In genomic region chr2:231661422-231662027, GRCh38 we compare ENCODE assay signal across 8 cellular contexts. TPM values are rescaled to one million over a fixed set of nuclear protein-coding genes. Genes with fewer than 3 reads are reported as not detected.
DNase-seq lines count a peak whose midpoint lies in the region; ATAC-seq and TF ChIP-seq lines count a peak whose summit lies in the region.

No MANE protein-coding gene starts in this region.

- no peak for TF ChIP-seq POLR2A in spleen (IDR thresholded peaks at IDR 0.05)

- no peak for ATAC-seq in activated CD8-positive, alpha-beta T cell treated with anti-CD3 and anti-CD28 coated beads, Interleukin-2, amount 10 ng/mL, durations not matched to agents 7 days and 5 days
- no peak for ATAC-seq in GM21360 (IDR thresholded peaks at IDR 0.05; ENCODE audit: unreplicated experiment)

- peak overlapping the region; percentile 94 for H3K27ac Mint-ChIP-seq in activated CD8-positive, alpha-beta T cell treated with anti-CD3 and anti-CD28 coated beads, Interleukin-2, amount 10 ng/mL, durations not matched to agents 7 days and 5 days

- H3K36me3 ChIP-seq in HEK293 (ENCODE audit: control insufficient read depth in 2 of 2, insufficient read depth in 1 of 2, low read length in 2 of 2) = no peaks in the 10 kb centered on the region
- no peaks in the 10 kb centered on the region for H3K36me3 ChIP-seq in hepatocyte (replicated peaks; ENCODE audit: insufficient read depth, low read depth)
- no peaks in the 10 kb centered on the region for H3K36me3 ChIP-seq in spleen

- H3K4me1 ChIP-seq in HEK293 (ENCODE audit: control insufficient read depth, insufficient read depth, low read length) (no peaks in the 10 kb centered on the region), hepatocyte (ENCODE audit: insufficient read depth) (peaks cover 23% of the 10 kb centered on the region), spleen (peaks cover 10 to 50% (median 30%) of the 10 kb centered on the region in 6 donors)

- TF ChIP-seq CTCF in HEK293 (tag by site-specific recombination; IDR thresholded peaks at IDR 0.05) (no peak), hepatocyte (IDR thresholded peaks at IDR 0.05; ENCODE audit: poor library complexity) (no peak), spleen (IDR thresholded peaks at IDR 0.05 in 8 of 11, conservative IDR thresholded peaks at IDR 0.05 in 3 of 11) (no peak)

- H3K27me3 ChIP-seq in hepatocyte (no peaks in the 10 kb centered on the region), spleen (replicated peaks in 1 of 7) (no peaks in the 10 kb centered on the region)

- no peaks in the 10 kb centered on the region for H3K9me2 ChIP-seq in hepatocyte (replicated peaks; ENCODE audit: insufficient read depth)

- H3K4me3 ChIP-seq in HEK293 (ENCODE audit: low read depth, low read length) (no peak overlapping the region), hepatocyte (no peak overlapping the region), spleen (peak overlapping the region; percentile 21 to 68 (median 45))

- H3K27ac ChIP-seq in HEK293 (ENCODE audit: extremely low read depth, low read depth, low read length) = peak overlapping the region; percentile 13; the same call in 1 of the 2 replicates
- H3K27ac ChIP-seq in hepatocyte = peak overlapping the region; percentile 85
- peak overlapping the region; percentile 93 to 99 (median 96) for H3K27ac ChIP-seq in spleen

- H2AFZ ChIP-seq in hepatocyte = peak overlapping the region; percentile 88

- peak overlapping the region; percentile 71 for H3K4me3 Mint-ChIP-seq in activated CD8-positive, alpha-beta T cell treated with anti-CD3 and anti-CD28 coated beads, Interleukin-2, amount 10 ng/mL, durations not matched to agents 7 days and 5 days

- peak overlapping the region; percentile 77 for H3K4me2 ChIP-seq in hepatocyte

- H3K9me3 ChIP-seq in HEK293 (ENCODE audit: control insufficient read depth, insufficient read depth, low read depth, low read length) (no peaks in the 10 kb centered on the region), hepatocyte (ENCODE audit: low read depth) (no peaks in the 10 kb centered on the region), spleen (peaks cover 0 to 5% (median 0%) of the 10 kb centered on the region in 8 donors)

- 67% methylated on average over 28 of the region's 28 CpGs for WGBS in hepatocyte (ENCODE audit: low lambda C conversion rate, missing lambda C conversion rate)
- WGBS in spleen, 5 donors = 59 to 70% (median 66%) methylated on average over 28 of the region's 28 CpGs

- H3K4me1 Mint-ChIP-seq in activated CD8-positive, alpha-beta T cell treated with anti-CD3 and anti-CD28 coated beads, Interleukin-2, amount 10 ng/mL, durations not matched to agents 7 days and 5 days (ENCODE audit: low read depth) = peaks cover 34% of the 10 kb centered on the region

- H3K79me2 ChIP-seq in hepatocyte = no peaks in the 10 kb centered on the region

- POLR2A ChIA-PET in HEK293 (lab: Yijun Ruan, JAX) = no interaction called here
- POLR2A ChIA-PET in activated CD8-positive, alpha-beta T cell treated with anti-CD3 and anti-CD28 coated beads, Interleukin-2, amount 10 ng/mL, durations not matched to agents 7 days and 5 days (lab: Charles Lee) = interaction anchor here (0.5 to 3.9 kb wide), 6 partner anchors 13 to 48 kb away, joined by 3 to 27 read pairs (median 6); partner anchors contain the start of gene PTMA

- H3K9me3 Mint-ChIP-seq in activated CD8-positive, alpha-beta T cell treated with anti-CD3 and anti-CD28 coated beads, Interleukin-2, amount 10 ng/mL, durations not matched to agents 7 days and 5 days (ENCODE audit: insufficient read depth) = peaks cover 7% of the 10 kb centered on the region

- intact Hi-C loops in spleen (cut with DNase I; ENCODE audit: low total_unique reads) = loop anchor here (10.0 kb wide), 1 partner anchor 53 kb away; no protein-coding TSS in a partner anchor

- H3K36me3 Mint-ChIP-seq in activated CD8-positive, alpha-beta T cell treated with anti-CD3 and anti-CD28 coated beads, Interleukin-2, amount 10 ng/mL, durations not matched to agents 7 days and 5 days (ENCODE audit: low read depth) = peaks cover 11% of the 10 kb centered on the region

- no peak for DNase-seq in activated CD8-positive, alpha-beta T cell treated with anti-CD3 and anti-CD28 coated beads, Interleukin-2, amount 10 ng/mL, durations not matched to agents 7 days and 5 days
- no peak for DNase-seq in hepatocyte (ENCODE audit: low spot score)
- no peak for DNase-seq in spleen
- no peak for DNase-seq in NCI-H446 treated with DMSO at 0.1 percent for 48 hours (lab: John Stamatoyannopoulos, UW)
- DNase-seq in DMS153 (lab: John Stamatoyannopoulos, UW) = no peak
- DNase-seq in anterior cingulate cortex (lab: John Stamatoyannopoulos, UW) = no peak

- no peaks in the 10 kb centered on the region for H3K27me3 Mint-ChIP-seq in activated CD8-positive, alpha-beta T cell treated with anti-CD3 and anti-CD28 coated beads, Interleukin-2, amount 10 ng/mL, durations not matched to agents 7 days and 5 days (ENCODE audit: low read depth)

- H4K20me1 ChIP-seq in hepatocyte (ENCODE audit: insufficient read depth, poor library complexity, severe bottlenecking) = no peaks in the 10 kb centered on the region

- CTCF ChIA-PET in HEK293 (lab: Yijun Ruan, JAX) = interaction anchor here (1.2 to 1.7 kb wide), 2 partner anchors 11 to 13 kb away, joined by 5 to 6 read pairs; no protein-coding TSS in a partner anchor
- CTCF ChIA-PET in activated CD8-positive, alpha-beta T cell treated with anti-CD3 and anti-CD28 coated beads, Interleukin-2, amount 10 ng/mL, durations not matched to agents 7 days and 5 days (lab: Charles Lee) = interaction anchor here (0.8 to 5.2 kb wide), 5 partner anchors 11 to 52 kb away, joined by 4 to 65 read pairs (median 11); no protein-coding TSS in a partner anchor

TF ChIP-seq in HEK293, 187 proteins besides CTCF, POLR2A, EP300 and RAD21:
- no peak for TF ChIP-seq MZF1 (tag by site-specific recombination; IDR thresholded peaks at IDR 0.05; ENCODE audit: borderline replicate concordance)
- no peak for TF ChIP-seq KLF9 (tag by site-specific recombination; IDR thresholded peaks at IDR 0.05; ENCODE audit: low read depth)
- TF ChIP-seq ZNF555 (tag by site-specific recombination; conservative IDR thresholded peaks at IDR 0.05) = no peak
- no peak for TF ChIP-seq ZNF560 (tag by site-specific recombination; IDR thresholded peaks at IDR 0.05; ENCODE audit: borderline replicate concordance)
- TF ChIP-seq ATF2 (tag by site-specific recombination; IDR thresholded peaks at IDR 0.05; ENCODE audit: low read depth) = no peak

RNA-seq across cellular contexts. Expression of gene PTMA, which starts 46.8 kb away (rescaled TPM):
- total RNA-seq in activated CD8-positive, alpha-beta T cell treated with anti-CD3 and anti-CD28 coated beads, Interleukin-2, amount 10 ng/mL, durations not matched to agents 7 days and 5 days = 1,000 to 10,000 TPM; 1,769 to 1,842 TPM
- total RNA-seq in hepatocyte (615 and 727 TPM in 2 replicates), spleen (100 to 1,000 TPM; 509 to 901 (median 767) TPM)
- polyA plus RNA-seq in hepatocyte (597 and 705 TPM in 2 replicates), spleen (1,000 to 10,000 TPM; 1,653 to 2,114 (median 1,725) TPM)

Comparison
In these comparisons a context has a peak if more than half of its experiments do, and no peak if none do; other contexts are left out.
1. H3K27ac ChIP-seq: peak in every context shown above with its lines; median percentile 96 in spleen; 85 in hepatocyte; 13 in HEK293.
2. H3K4me3 ChIP-seq: peak in spleen (8 of 8); none in HEK293 (single experiment) and hepatocyte (single experiment).